Comparison of ENCODE assay signal across 11 cellular contexts in genomic region chr11:2300290-2300935, GRCh38. TPM values are rescaled to one million over a fixed set of nuclear protein-coding genes. Genes with fewer than 3 reads are reported as not detected.
DNase-seq lines count a peak whose midpoint lies in the region; ATAC-seq and TF ChIP-seq lines count a peak whose summit lies in the region.
"Had no signal": no experiment of that assay in that cellular context is flagged by ENCODE, and none has a peak within 500 bp of the region (broad histone marks: within the 10 kb centered on the region; RNA-seq: fewer than 3 reads in every experiment).

No MANE protein-coding gene starts in this region.

- H3K4me1 ChIP-seq in CD4-positive, CD25-positive, alpha-beta regulatory T cell (ENCODE audit: control insufficient read depth, insufficient read depth, low read length, poor library complexity, severe bottlenecking), result peaks cover 69% of the 10 kb centered on the region
- H3K4me1 ChIP-seq in HEK293 (ENCODE audit: control insufficient read depth, insufficient read depth, low read length), result no peaks in the 10 kb centered on the region
- peaks cover 0 to 22% of the 10 kb centered on the region in 2 donors for H3K4me1 ChIP-seq in adrenal gland (replicated peaks in 1 of 2)
- H3K4me1 ChIP-seq in tibial artery, result peaks cover 0 to 21% (median 18%) of the 10 kb centered on the region in 4 donors

- 62 to 71% (median 69%) methylated on average over 6 to 19 of the region's 19 CpGs for WGBS in adrenal gland, 4 donors

- TF ChIP-seq CTCF in HEK293 (tag by site-specific recombination; IDR thresholded peaks at IDR 0.05) (no peak), adrenal gland (IDR thresholded peaks at IDR 0.05) (no peak), chondrocyte (IDR thresholded peaks at IDR 0.05) (no peak), tibial artery (IDR thresholded peaks at IDR 0.05) (no peak)

- peak overlapping the region; percentile 94 to 99 (median 96) for H3K4me3 Mint-ChIP-seq in CD4-positive, CD25-positive, alpha-beta regulatory T cell
- H3K4me3 Mint-ChIP-seq in naive thymus-derived CD8-positive, alpha-beta T cell, result peak overlapping the region; percentile 91 to 98 (median 94)
- no peak overlapping the region for H3K4me3 Mint-ChIP-seq in chondrocyte (ENCODE audit: unreplicated experiment)

- H3K27me3 ChIP-seq in CD4-positive, CD25-positive, alpha-beta regulatory T cell (ENCODE audit: control insufficient read depth, insufficient read depth, low read length), result no peaks in the 10 kb centered on the region
- H3K27me3 ChIP-seq in adrenal gland (peaks cover 4% of the 10 kb centered on the region), tibial artery (peaks cover 0 to 19% of the 10 kb centered on the region in 2 donors)

- no peaks in the 10 kb centered on the region for H3K36me3 ChIP-seq in CD4-positive, CD25-positive, alpha-beta regulatory T cell (ENCODE audit: control insufficient read depth, insufficient read depth, low read length)
- H3K36me3 ChIP-seq in HEK293 (ENCODE audit: control insufficient read depth in 2 of 2, insufficient read depth in 1 of 2, low read length in 2 of 2) (no peaks in the 10 kb centered on the region), adrenal gland (replicated peaks in 1 of 2) (no peaks in the 10 kb centered on the region), tibial artery (no peaks in the 10 kb centered on the region)
- H3K36me3 ChIP-seq: cardiac muscle cell had no signal

- H3K36me3 Mint-ChIP-seq in CD4-positive, CD25-positive, alpha-beta regulatory T cell, result peaks cover 10% of the 10 kb centered on the region
- peaks cover 0 to 9% (median 2%) of the 10 kb centered on the region in 3 donors for H3K36me3 Mint-ChIP-seq in naive thymus-derived CD8-positive, alpha-beta T cell
- H3K36me3 Mint-ChIP-seq in chondrocyte (ENCODE audit: low read depth), result no peaks in the 10 kb centered on the region

- H3K27ac ChIP-seq in CD4-positive, CD25-positive, alpha-beta regulatory T cell (ENCODE audit: insufficient read depth, low read length, poor library complexity, severe bottlenecking), result peak overlapping the region; percentile 80
- H3K27ac ChIP-seq in HEK293 (ENCODE audit: extremely low read depth, low read depth, low read length), result no peak overlapping the region
- no peak overlapping the region for H3K27ac ChIP-seq in adrenal gland
- no peak overlapping the region for H3K27ac ChIP-seq in tibial artery

- ATAC-seq in CD4-positive, CD25-positive, alpha-beta regulatory T cell (ENCODE audit: low read depth in 2 of 2), result peak in 1 of 2 donors; percentile 13
- peak; percentile 27 to 47 for ATAC-seq in naive thymus-derived CD8-positive, alpha-beta T cell
- no peak for ATAC-seq in HG02938 (IDR thresholded peaks at IDR 0.05; ENCODE audit: unreplicated experiment)

- no peaks in the 10 kb centered on the region for H3K9me3 Mint-ChIP-seq in CD4-positive, CD25-positive, alpha-beta regulatory T cell
- H3K9me3 Mint-ChIP-seq in naive thymus-derived CD8-positive, alpha-beta T cell, result no peaks in the 10 kb centered on the region
- H3K9me3 Mint-ChIP-seq in chondrocyte (ENCODE audit: low read depth), result no peaks in the 10 kb centered on the region

- no peaks in the 10 kb centered on the region for H3K27me3 Mint-ChIP-seq in CD4-positive, CD25-positive, alpha-beta regulatory T cell
- no peaks in the 10 kb centered on the region for H3K27me3 Mint-ChIP-seq in naive thymus-derived CD8-positive, alpha-beta T cell
- peaks cover 6% of the 10 kb centered on the region for H3K27me3 Mint-ChIP-seq in chondrocyte (ENCODE audit: low read depth)

- peaks cover 0 to 71% (median 21%) of the 10 kb centered on the region in 4 donors for H3K4me1 Mint-ChIP-seq in CD4-positive, CD25-positive, alpha-beta regulatory T cell
- H3K4me1 Mint-ChIP-seq in naive thymus-derived CD8-positive, alpha-beta T cell, result peaks cover 27 to 72% (median 64%) of the 10 kb centered on the region in 4 donors
- peaks cover under 1% of the 10 kb centered on the region for H3K4me1 Mint-ChIP-seq in chondrocyte (ENCODE audit: low read depth)

- intact Hi-C loops in adrenal gland (cut with DNase I), result loop anchor here (5.0 to 10.0 kb wide), 2 partner anchors 103 to 224 kb away; no protein-coding TSS in a partner anchor
- intact Hi-C loops in tibial artery (cut with DNase I; ENCODE audit: low total_unique reads), result loop anchor here (10.0 kb wide), 1 partner anchor 594 kb away; no protein-coding TSS in a partner anchor

- POLR2A ChIA-PET in HEK293 (lab: Yijun Ruan, JAX), result no interaction called here
- POLR2A ChIA-PET in naive thymus-derived CD8-positive, alpha-beta T cell (lab: Charles Lee), result interaction anchor here (0.7 to 10.9 kb wide), 13 partner anchors 10 to 542 kb away, joined by 3 to 113 read pairs (median 5); partner anchors contain the start of genes ASCL2, CD81 and TSSC4

- CTCF ChIA-PET in HEK293 (lab: Yijun Ruan, JAX), result interaction anchor here (1.8 to 9.4 kb wide), 3 partner anchors 10 to 121 kb away, joined by 4 to 297 read pairs (median 9); no protein-coding TSS in a partner anchor

- peak in 2 of 3 donors; percentile 17 to 62 for DNase-seq in CD4-positive, CD25-positive, alpha-beta regulatory T cell
- peak in 4 of 7 donors; percentile 10 to 50 (median 16) for DNase-seq in adrenal gland
- peak in 7 of 10 donors; percentile 20 to 77 (median 54) for DNase-seq in naive thymus-derived CD8-positive, alpha-beta T cell
- no peak for DNase-seq in chondrocyte (ENCODE audit: low spot score)
- no peak for DNase-seq in tibial artery
- no peak for DNase-seq in anterior cingulate cortex (lab: John Stamatoyannopoulos, UW)
- DNase-seq: activated CD4-positive, alpha-beta T cell treated with anti-CD3 and anti-CD28 coated beads, Interleukin-2, amount 50 U/mL, for 1 hour had no signal

- H3K27ac Mint-ChIP-seq in CD4-positive, CD25-positive, alpha-beta regulatory T cell, result peak overlapping the region; percentile 83 to 95 (median 90)
- peak overlapping the region; percentile 74 to 96 (median 95) for H3K27ac Mint-ChIP-seq in naive thymus-derived CD8-positive, alpha-beta T cell
- no peak overlapping the region for H3K27ac Mint-ChIP-seq in chondrocyte (ENCODE audit: unreplicated experiment)

- no peak for TF ChIP-seq POLR2A in adrenal gland (IDR thresholded peaks at IDR 0.05)

- H3K4me3 ChIP-seq in CD4-positive, CD25-positive, alpha-beta regulatory T cell (ENCODE audit: low read depth, low read length), result peak overlapping the region; percentile 31
- H3K4me3 ChIP-seq in HEK293 (ENCODE audit: low read depth, low read length) (no peak overlapping the region), adrenal gland (no peak overlapping the region), tibial artery (no peak overlapping the region)
- H3K4me3 ChIP-seq: cardiac muscle cell had no signal

- no peaks in the 10 kb centered on the region for H3K9me3 ChIP-seq in CD4-positive, CD25-positive, alpha-beta regulatory T cell (ENCODE audit: control insufficient read depth in 2 of 2, low read length in 2 of 2)
- H3K9me3 ChIP-seq in HEK293 (ENCODE audit: control insufficient read depth, insufficient read depth, low read depth, low read length), result no peaks in the 10 kb centered on the region
- H3K9me3 ChIP-seq in adrenal gland (replicated peaks in 1 of 3), result no peaks in the 10 kb centered on the region
- H3K9me3 ChIP-seq in tibial artery, result no peaks in the 10 kb centered on the region

TF ChIP-seq in HEK293, 187 proteins besides CTCF, POLR2A, EP300 and RAD21:
- no peak for TF ChIP-seq ZNF623 (tag by site-specific recombination; IDR thresholded peaks at IDR 0.05)
- TF ChIP-seq ZNF600 (tag by site-specific recombination; IDR thresholded peaks at IDR 0.05), result no peak
- TF ChIP-seq KLF1 (tag by site-specific recombination; IDR thresholded peaks at IDR 0.05), result peak; percentile 50; the same call in 1 of the 2 replicates

RNA-seq across cellular contexts. Expression of gene C11orf21, which starts 1.3 kb away (rescaled TPM):
- total RNA-seq in CD4-positive, CD25-positive, alpha-beta regulatory T cell, result 41.8 TPM
- polyA plus RNA-seq in CD4-positive, CD25-positive, alpha-beta regulatory T cell, result 10 to 100 TPM; 11.9 to 16.8 (median 15.1) TPM
- total RNA-seq in adrenal gland (under 1 TPM; 0.12 to 0.97 (median 0.32) TPM), chondrocyte (not detected in 3 replicates)
- 1 to 10 TPM in 1 of 3 donors, under 1 TPM in 2; 0.04 to 2.1 (median 0.64) TPM for polyA plus RNA-seq in adrenal gland
- 100 to 1,000 TPM; 113 to 115 TPM for total RNA-seq in naive thymus-derived CD8-positive, alpha-beta T cell
- 10 to 100 TPM; 13.6 to 20.2 (median 20.2) TPM for polyA plus RNA-seq in naive thymus-derived CD8-positive, alpha-beta T cell

RNA-seq across cellular contexts. Expression of gene TSPAN32, which starts 1.4 kb away (rescaled TPM):
- total RNA-seq in CD4-positive, CD25-positive, alpha-beta regulatory T cell, result 60.0 TPM
- polyA plus RNA-seq in CD4-positive, CD25-positive, alpha-beta regulatory T cell, result 10 to 100 TPM; 13.8 to 60.7 (median 31.0) TPM
- total RNA-seq in adrenal gland (1 to 10 TPM in 1 of 8 donors, under 1 TPM in 4, not detected in 3; 0.14 to 1.4 (median 0.60) TPM), chondrocyte (not detected in 3 replicates)
- polyA plus RNA-seq in adrenal gland, result 1 to 10 TPM in 2 of 3 donors, not detected in 1; 1.7 to 7.0 TPM
- 100 to 1,000 TPM; 158 to 171 TPM for total RNA-seq in naive thymus-derived CD8-positive, alpha-beta T cell
- polyA plus RNA-seq in naive thymus-derived CD8-positive, alpha-beta T cell, result 100 to 1,000 TPM in 1 of 3 donors, 10 to 100 TPM in 2; 58.5 to 124 (median 96.6) TPM

RNA-seq across cellular contexts. Expression of gene ASCL2, which starts 30.0 kb away (rescaled TPM):
- 0.20 TPM for total RNA-seq in CD4-positive, CD25-positive, alpha-beta regulatory T cell
- under 1 TPM; 0.13 to 0.47 (median 0.30) TPM for polyA plus RNA-seq in CD4-positive, CD25-positive, alpha-beta regulatory T cell
- total RNA-seq in adrenal gland, result 1 to 10 TPM in 3 of 8 donors, under 1 TPM in 4, not detected in 1; 0.39 to 2.2 (median 0.92) TPM
- under 1 TPM in 2 of 3 donors, not detected in 1; 0.44 to 0.88 TPM for polyA plus RNA-seq in adrenal gland
- under 1 TPM in 1 of 2 experiments, not detected in 1; 0.19 TPM for total RNA-seq in naive thymus-derived CD8-positive, alpha-beta T cell
- polyA plus RNA-seq in naive thymus-derived CD8-positive, alpha-beta T cell, result 1 to 10 TPM in 1 of 3 donors, under 1 TPM in 1, not detected in 1; 0.23 to 2.8 TPM
- not detected in 3 replicates for total RNA-seq in chondrocyte
- total RNA-seq: cardiac muscle cell, RPMI7951 had no signal
- polyA plus RNA-seq: cardiac muscle cell had no signal

Comparison
In these comparisons a context has a peak if more than half of its experiments do, and no peak if none do; other contexts are left out.
1. DNase-seq: peak in CD4-positive, CD25-positive, alpha-beta regulatory T cell (2 of 3), adrenal gland (4 of 7) and naive thymus-derived CD8-positive, alpha-beta T cell (7 of 10); none in chondrocyte (single experiment), tibial artery (0 of 2) and anterior cingulate cortex (0 of 58).
2. RNA of gene C11orf21, which starts 1.3 kb away (total RNA-seq): 113 to 115 TPM in naive thymus-derived CD8-positive, alpha-beta T cell and 41.8 TPM in CD4-positive, CD25-positive, alpha-beta regulatory T cell (single experiment); 0.12 to 0.97 TPM in adrenal gland and not detected in chondrocyte; every median in the first group is over 10 times any median in the second.
3. RNA of gene TSPAN32, which starts 1.4 kb away (total RNA-seq): 158 to 171 TPM in naive thymus-derived CD8-positive, alpha-beta T cell and 60.0 TPM in CD4-positive, CD25-positive, alpha-beta regulatory T cell (single experiment); 0.14 to 1.4 TPM in adrenal gland and not detected in chondrocyte; every median in the first group is over 10 times any median in the second.